ENCODE assay signal across 20 cellular contexts in the genomic region with DNA sequence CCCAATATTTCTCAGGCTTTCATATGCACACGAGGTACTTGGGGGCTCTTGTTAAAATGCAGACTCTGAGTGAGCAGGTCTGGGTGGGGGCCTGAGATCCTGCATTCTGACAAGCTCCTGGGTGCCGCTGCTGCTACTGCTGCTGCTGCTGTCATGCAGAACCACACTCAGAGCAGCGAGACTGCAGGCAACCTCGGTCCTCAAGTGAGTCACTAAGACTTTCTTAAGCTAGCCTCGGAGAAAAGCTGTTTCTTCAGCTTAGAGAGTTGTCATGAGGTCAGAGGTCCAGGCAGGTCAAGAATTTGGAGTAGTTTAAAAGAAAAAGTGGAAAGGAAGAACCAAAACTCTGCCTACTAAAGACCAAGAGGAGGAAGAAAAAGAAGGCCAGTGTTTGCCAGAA.
A peak's percentile ranks its signal among the peaks of the same experiment; 100 is the strongest.
DNase-seq lines count a peak whose midpoint lies in the region; ATAC-seq, FAIRE-seq and TF ChIP-seq lines count a peak whose summit lies in the region.
"Had no signal": no experiment of that assay in that cellular context is flagged by ENCODE, and none has a peak within 500 bp of the region (broad histone marks: within the 10 kb centered on the region; RNA-seq: fewer than 3 reads in every experiment).

No MANE protein-coding gene starts in this region.

- no peaks in the 10 kb centered on the region for H3K27me3 ChIP-seq in bronchial epithelial cell (ENCODE audit: control insufficient read depth, insufficient read depth, low read length)
- H3K27me3 ChIP-seq: BLaER1, heart left ventricle, suprapubic skin had no signal

- H3K4me3 ChIP-seq in bronchial epithelial cell (ENCODE audit: low read depth, low read length), result no peak overlapping the region
- H3K4me3 ChIP-seq: BLaER1, heart left ventricle, suprapubic skin had no signal

- TF ChIP-seq CTCF in bronchial epithelial cell (IDR thresholded peaks at IDR 0.05; ENCODE audit: insufficient read depth, low read length, severe bottlenecking), result no peak

- ATAC-seq in GM21576 (IDR thresholded peaks at IDR 0.05; ENCODE audit: unreplicated experiment) (no peak), HG02973 (IDR thresholded peaks at IDR 0.05; ENCODE audit: unreplicated experiment) (no peak)
- ATAC-seq: heart left ventricle had no signal

- peak; percentile 67 for DNase-seq in LHCN-M2 (ENCODE audit: low read depth)
- DNase-seq in bronchial epithelial cell (ENCODE audit: low read depth), result peak; percentile 11
- DNase-seq in kidney tubule cell (ENCODE audit: low spot score), result peak; percentile 35
- DNase-seq in stimulated activated CD4-positive, alpha-beta T cell treated with anti-CD3 and anti-CD28 coated beads, Interleukin-2, amount 100 ng/mL, for 48 hours, result no peak
- DNase-seq in NCI-H526 treated with DMSO at 0.1 percent for 48 hours (lab: John Stamatoyannopoulos, UW), result no peak
- DNase-seq: activated CD4-positive, alpha-beta memory T cell treated with anti-CD3 and anti-CD28 coated beads for 36 hours; activated naive CD4-positive, alpha-beta T cell treated with anti-CD3 and anti-CD28 coated beads, Interleukin-2, amount 10 ng/mL, durations not matched to agents 7 days and 5 days; activated T-cell treated with anti-CD3 and anti-CD28 coated beads, Interleukin-2, amount 50 U/mL, for 1 hour; erythroblast; heart left ventricle; naive B cell; NCI-H187 treated with DMSO at 0.1 percent for 48 hours; NCI-H446 treated with DMSO at 0.1 percent for 48 hours; SW 1271 had no signal

- H3K36me3 ChIP-seq in bronchial epithelial cell (ENCODE audit: control insufficient read depth, insufficient read depth, low read length), result no peaks in the 10 kb centered on the region
- H3K36me3 ChIP-seq: BLaER1, heart left ventricle, suprapubic skin had no signal

- FAIRE-seq in bronchial epithelial cell (lab: Jason Lieb, UNC), result no peak
- FAIRE-seq: HepG2, small intestine had no signal

Comparison
In these comparisons a context has a peak if more than half of its experiments do, and no peak if none do; other contexts are left out.
1. DNase-seq: peak in LHCN-M2 (single experiment), bronchial epithelial cell (single experiment) and kidney tubule cell (single experiment); none in stimulated activated CD4-positive, alpha-beta T cell treated with anti-CD3 and anti-CD28 coated beads, Interleukin-2, amount 100 ng/mL, for 48 hours (0 of 2) and NCI-H526 treated with DMSO at 0.1 percent for 48 hours (single experiment).